11 cellular contexts compared by ENCODE assay signal in genomic region chr17:45289316-45290268, GRCh38. TPM values are rescaled to one million over a fixed set of nuclear protein-coding genes. Genes with fewer than 3 reads are reported as not detected.
A peak's percentile ranks its signal among the peaks of the same experiment; 100 is the strongest.
DNase-seq lines count a peak whose midpoint lies in the region; ATAC-seq and TF ChIP-seq lines count a peak whose summit lies in the region.
"Had no signal": no experiment of that assay in that cellular context is flagged by ENCODE, and none has a peak within 500 bp of the region (broad histone marks: within the 10 kb centered on the region; RNA-seq: fewer than 3 reads in every experiment).

No MANE protein-coding gene starts in this region.

- no peaks in the 10 kb centered on the region for H3K9me3 Mint-ChIP-seq in activated T-helper 17 cell treated with anti-CD3 and anti-CD28 coated beads, Interleukin-2, amount 50 U/mL, for 72 hours
- H3K9me3 Mint-ChIP-seq in mesothelial cell of epicardium: no peaks in the 10 kb centered on the region

- no peak overlapping the region for H3K4me3 ChIP-seq in upper lobe of right lung

- H3K4me1 Mint-ChIP-seq in activated T-helper 17 cell treated with anti-CD3 and anti-CD28 coated beads, Interleukin-2, amount 50 U/mL, for 72 hours: peaks cover 29% of the 10 kb centered on the region
- peaks cover 27% of the 10 kb centered on the region for H3K4me1 Mint-ChIP-seq in mesothelial cell of epicardium

- peaks cover 49% of the 10 kb centered on the region for H3K36me3 ChIP-seq in upper lobe of right lung

- H3K4me1 ChIP-seq in upper lobe of right lung: peaks cover 69% of the 10 kb centered on the region

- peaks cover 99% of the 10 kb centered on the region for H3K36me3 Mint-ChIP-seq in activated T-helper 17 cell treated with anti-CD3 and anti-CD28 coated beads, Interleukin-2, amount 50 U/mL, for 72 hours (ENCODE audit: low read depth)
- H3K36me3 Mint-ChIP-seq in mesothelial cell of epicardium: peaks cover 14% of the 10 kb centered on the region

- intact Hi-C loops in Right ventricle myocardium superior (cut with DNase I) (no loop called here), Right ventricle myocardium inferior (cut with DNase I) (no loop called here), upper lobe of right lung (cut with DNase I) (no loop called here)

- ATAC-seq in Right ventricle myocardium superior (ENCODE audit: poor library complexity): no peak
- ATAC-seq in Right ventricle myocardium inferior: no peak
- ATAC-seq in activated T-helper 17 cell treated with anti-CD3 and anti-CD28 coated beads, Interleukin-2, amount 50 U/mL, for 72 hours (replicated peaks): no peak
- peak; percentile 37 for ATAC-seq in upper lobe of right lung
- no peak for ATAC-seq in GM19023 (IDR thresholded peaks at IDR 0.05; ENCODE audit: unreplicated experiment)

- no peaks in the 10 kb centered on the region for H3K27me3 ChIP-seq in upper lobe of right lung

- no peaks in the 10 kb centered on the region for H3K27me3 Mint-ChIP-seq in activated T-helper 17 cell treated with anti-CD3 and anti-CD28 coated beads, Interleukin-2, amount 50 U/mL, for 72 hours
- H3K27me3 Mint-ChIP-seq in mesothelial cell of epicardium (ENCODE audit: low read depth): no peaks in the 10 kb centered on the region

- no peaks in the 10 kb centered on the region for H3K9me3 ChIP-seq in upper lobe of right lung
- H3K9me3 ChIP-seq: SK-N-SH had no signal

- peak overlapping the region; percentile 44 for H3K27ac Mint-ChIP-seq in activated T-helper 17 cell treated with anti-CD3 and anti-CD28 coated beads, Interleukin-2, amount 50 U/mL, for 72 hours
- H3K27ac Mint-ChIP-seq in mesothelial cell of epicardium: peak overlapping the region; percentile 34

- no peak overlapping the region for H3K4me3 Mint-ChIP-seq in activated T-helper 17 cell treated with anti-CD3 and anti-CD28 coated beads, Interleukin-2, amount 50 U/mL, for 72 hours
- H3K4me3 Mint-ChIP-seq in mesothelial cell of epicardium: no peak overlapping the region

- no peak overlapping the region for H3K27ac ChIP-seq in upper lobe of right lung

- peak; percentile 41 for DNase-seq in Right ventricle myocardium superior
- no peak for DNase-seq in Right ventricle myocardium inferior (ENCODE audit: missing footprints)
- DNase-seq in mesothelial cell of epicardium (ENCODE audit: low spot score in 2 of 2, unreplicated experiment in 2 of 2): no peak
- no peak for DNase-seq in upper lobe of right lung
- no peak for DNase-seq in GM19240 (ENCODE audit: insufficient read length, low spot score)
- DNase-seq in epidermal melanocyte (ENCODE audit: insufficient read length, low spot score): no peak
- DNase-seq: NCI-H526 treated with DMSO at 0.1 percent for 48 hours, SK-N-SH had no signal

- no peak for TF ChIP-seq CTCF in mesothelial cell of epicardium (IDR thresholded peaks at IDR 0.05; ENCODE audit: unreplicated experiment)
- TF ChIP-seq CTCF in upper lobe of right lung (IDR thresholded peaks at IDR 0.05): no peak

RNA-seq across cellular contexts. Expression of gene MAP3K14, which starts 27.2 kb away (rescaled TPM):
- 12.2 TPM for total RNA-seq in Right ventricle myocardium superior
- 14.4 TPM for total RNA-seq in Right ventricle myocardium inferior
- total RNA-seq in activated T-helper 17 cell treated with anti-CD3 and anti-CD28 coated beads, Interleukin-2, amount 50 U/mL, for 72 hours: 10 to 100 TPM; 36.3 to 49.5 TPM
- total RNA-seq in mesothelial cell of epicardium: 8.9 to 9.9 TPM (median 9.8 TPM) in 3 replicates
- 9.9 TPM for total RNA-seq in upper lobe of right lung

RNA-seq across cellular contexts. Expression of gene SPATA32, which starts 27.7 kb away (rescaled TPM):
- not detected for total RNA-seq in Right ventricle myocardium superior
- not detected for total RNA-seq in Right ventricle myocardium inferior
- total RNA-seq in activated T-helper 17 cell treated with anti-CD3 and anti-CD28 coated beads, Interleukin-2, amount 50 U/mL, for 72 hours: under 1 TPM; 0.13 to 0.32 TPM
- total RNA-seq in mesothelial cell of epicardium: not detected in 3 replicates
- total RNA-seq in upper lobe of right lung: not detected
- total RNA-seq: M059J had no signal
